ENCODE assay signal across 19 cellular contexts in the genomic region with DNA sequence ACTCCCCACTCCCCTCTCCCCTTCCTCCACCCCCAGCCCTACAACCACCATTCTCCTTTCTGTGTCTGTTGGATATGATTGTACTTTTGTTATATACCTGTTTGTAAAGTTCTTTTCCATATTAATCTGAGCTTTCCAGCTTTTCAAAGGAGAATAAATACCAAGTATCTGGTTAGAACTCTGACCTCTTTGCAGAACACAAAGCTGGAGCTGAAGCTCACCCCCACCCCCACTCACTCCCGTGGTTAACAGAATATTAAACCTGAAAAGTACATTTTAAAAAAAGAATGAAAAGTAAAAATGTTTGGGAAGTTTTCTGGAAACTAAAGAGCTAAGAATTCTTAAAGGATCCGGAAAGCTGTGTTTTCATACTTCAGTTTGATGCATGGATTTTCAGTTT.
"Had no signal": no experiment of that assay in that cellular context is flagged by ENCODE, and none has a peak within 500 bp of the region (broad histone marks: within the 10 kb centered on the region; RNA-seq: fewer than 3 reads in every experiment).

No MANE protein-coding gene starts in this region.

- FAIRE-seq: colon, small intestine had no signal

- H3K27ac Mint-ChIP-seq: dendritic cell treated with granulocyte-macrophage colony-stimulating factor and Interleukin-4, amounts not matched to agents 40 ng/mL and 50 ng/mL, for 4 days; effector memory CD8-positive, alpha-beta T cell; naive thymus-derived CD8-positive, alpha-beta T cell had no signal

- H3K9me3 Mint-ChIP-seq: dendritic cell treated with granulocyte-macrophage colony-stimulating factor and Interleukin-4, amounts not matched to agents 40 ng/mL and 50 ng/mL, for 4 days; effector memory CD8-positive, alpha-beta T cell had no signal

- H3K36me3 ChIP-seq: esophagus squamous epithelium, gastroesophageal sphincter, right atrium auricular region, tibial nerve, upper lobe of right lung, vagina had no signal

- ATAC-seq: effector memory CD8-positive, alpha-beta T cell; gastroesophageal sphincter; left colon; mucosa of descending colon; naive thymus-derived CD8-positive, alpha-beta T cell; stimulated activated naive CD8-positive, alpha-beta T cell treated with anti-CD3 and anti-CD28 coated beads, Interleukin-15, Interleukin-2, amounts not matched to agents 100 U/mL and 50 U/mL, for 24 hours; upper lobe of right lung had no signal

- H3K4me3 ChIP-seq: esophagus squamous epithelium, gastroesophageal sphincter, mucosa of descending colon, right atrium auricular region, tibial nerve, upper lobe of right lung, vagina had no signal

- H3K9me3 ChIP-seq: esophagus squamous epithelium, gastroesophageal sphincter, mucosa of descending colon, right atrium auricular region, tibial nerve, upper lobe of right lung, vagina had no signal

- H3K27ac ChIP-seq: esophagus squamous epithelium, gastroesophageal sphincter, right atrium auricular region, tibial nerve, upper lobe of right lung, vagina had no signal

- H3K4me3 Mint-ChIP-seq: dendritic cell treated with granulocyte-macrophage colony-stimulating factor and Interleukin-4, amounts not matched to agents 40 ng/mL and 50 ng/mL, for 4 days; effector memory CD8-positive, alpha-beta T cell; naive thymus-derived CD8-positive, alpha-beta T cell had no signal

- H3K4me1 Mint-ChIP-seq: naive thymus-derived CD8-positive, alpha-beta T cell had no signal

- H3K27me3 ChIP-seq: esophagus squamous epithelium, gastroesophageal sphincter, right atrium auricular region, tibial nerve, upper lobe of right lung, vagina had no signal

- DNase-seq: effector memory CD8-positive, alpha-beta T cell; esophagus squamous epithelium; foreskin fibroblast; glutamatergic neuron; left colon; mesendoderm; mucosa of descending colon; naive thymus-derived CD8-positive, alpha-beta T cell; posterior cingulate gyrus; small intestine; stimulated activated CD4-positive, alpha-beta T cell treated with anti-CD3 and anti-CD28 coated beads, Interleukin-2, amount 100 ng/mL, for 48 hours; stimulated activated naive CD8-positive, alpha-beta T cell treated with anti-CD3 and anti-CD28 coated beads, Interleukin-15, Interleukin-2, amounts not matched to agents 100 U/mL and 50 U/mL, for 24 hours; upper lobe of right lung had no signal

- H3K4me1 ChIP-seq: vagina had no signal
